ENCODE assay signal across 8 cellular contexts in genomic region chr11:45771942-45772522, GRCh38. TPM values are rescaled to one million over a fixed set of nuclear protein-coding genes. Genes with fewer than 3 reads are reported as not detected.
DNase-seq lines count a peak whose midpoint lies in the region; ATAC-seq and TF ChIP-seq lines count a peak whose summit lies in the region.

No MANE protein-coding gene starts in this region.

- peak; percentile 77 for ATAC-seq in GM21528 (IDR thresholded peaks at IDR 0.05; ENCODE audit: low FRiP score, unreplicated experiment)
- ATAC-seq in natural killer cell treated with Interleukin-12 subunit alpha and Interleukin-12 subunit beta and Interleukin-15 and Interleukin-18, amount 100 ng/mL, for 72 hours = peak; percentile 94 to 95

- peak overlapping the region; percentile 75 to 95 (median 90) for H3K4me3 Mint-ChIP-seq in IgD-negative memory B cell
- peak overlapping the region; percentile 94 for H3K4me3 Mint-ChIP-seq in natural killer cell treated with Interleukin-12 subunit alpha and Interleukin-12 subunit beta and Interleukin-15 and Interleukin-18, amount 100 ng/mL, for 72 hours

- peaks cover 2% of the 10 kb centered on the region for H3K27me3 Mint-ChIP-seq in IgD-negative memory B cell
- H3K27me3 Mint-ChIP-seq in natural killer cell treated with Interleukin-12 subunit alpha and Interleukin-12 subunit beta and Interleukin-15 and Interleukin-18, amount 100 ng/mL, for 72 hours = peaks cover under 1 to 4% of the 10 kb centered on the region in 2 donors

- DNase-seq in DMS 273 (lab: John Stamatoyannopoulos, UW; ENCODE audit: unreplicated experiment) (peak; percentile 86), activated T-helper 1 cell treated with Interleukin-2 at 50 U/mL for 16 hours (ENCODE audit: low read depth) (peak; percentile 64), fibroblast of peridontal ligament (ENCODE audit: extremely low read depth) (peak; percentile 51)
- peak; percentile 84 for DNase-seq in natural killer cell treated with Interleukin-12 subunit alpha and Interleukin-12 subunit beta and Interleukin-15 and Interleukin-18, amount 100 ng/mL, for 72 hours (ENCODE audit: low spot score)
- peak; percentile 45 to 83 (median 69) for DNase-seq in stimulated activated naive CD4-positive, alpha-beta T cell (lab: John Stamatoyannopoulos, UW)

- H3K27ac Mint-ChIP-seq in IgD-negative memory B cell = peak overlapping the region in 1 of 3 donors; percentile 46
- H3K27ac Mint-ChIP-seq in natural killer cell treated with Interleukin-12 subunit alpha and Interleukin-12 subunit beta and Interleukin-15 and Interleukin-18, amount 100 ng/mL, for 72 hours = peak overlapping the region; percentile 5 to 73

- H3K4me1 Mint-ChIP-seq in IgD-negative memory B cell = peaks cover 4 to 7% (median 4%) of the 10 kb centered on the region in 3 donors
- H3K4me1 Mint-ChIP-seq in natural killer cell treated with Interleukin-12 subunit alpha and Interleukin-12 subunit beta and Interleukin-15 and Interleukin-18, amount 100 ng/mL, for 72 hours (ENCODE audit: low read depth in 2 of 2) = peaks cover 12 to 17% of the 10 kb centered on the region in 2 donors

- no peaks in the 10 kb centered on the region for H3K9me3 Mint-ChIP-seq in IgD-negative memory B cell
- H3K9me3 Mint-ChIP-seq in natural killer cell treated with Interleukin-12 subunit alpha and Interleukin-12 subunit beta and Interleukin-15 and Interleukin-18, amount 100 ng/mL, for 72 hours = no peaks in the 10 kb centered on the region

- no peaks in the 10 kb centered on the region for H3K36me3 Mint-ChIP-seq in IgD-negative memory B cell
- no peaks in the 10 kb centered on the region for H3K36me3 Mint-ChIP-seq in natural killer cell treated with Interleukin-12 subunit alpha and Interleukin-12 subunit beta and Interleukin-15 and Interleukin-18, amount 100 ng/mL, for 72 hours

TF ChIP-seq in PFSK-1, 5 proteins besides CTCF, POLR2A, EP300 and RAD21:
- TF ChIP-seq SIN3A (IDR thresholded peaks at IDR 0.05; ENCODE audit: borderline replicate concordance, insufficient read depth, low read length) = no peak
- peak; percentile 75 for TF ChIP-seq FOXP2 (optimal IDR thresholded peaks at IDR 0.05; ENCODE audit: borderline replicate concordance, extremely low read depth, extremely low read length, insufficient read depth)
- no peak for TF ChIP-seq TAF1 (IDR thresholded peaks at IDR 0.05; ENCODE audit: borderline replicate concordance, insufficient read depth, low read length)
- TF ChIP-seq, protein P1, sequence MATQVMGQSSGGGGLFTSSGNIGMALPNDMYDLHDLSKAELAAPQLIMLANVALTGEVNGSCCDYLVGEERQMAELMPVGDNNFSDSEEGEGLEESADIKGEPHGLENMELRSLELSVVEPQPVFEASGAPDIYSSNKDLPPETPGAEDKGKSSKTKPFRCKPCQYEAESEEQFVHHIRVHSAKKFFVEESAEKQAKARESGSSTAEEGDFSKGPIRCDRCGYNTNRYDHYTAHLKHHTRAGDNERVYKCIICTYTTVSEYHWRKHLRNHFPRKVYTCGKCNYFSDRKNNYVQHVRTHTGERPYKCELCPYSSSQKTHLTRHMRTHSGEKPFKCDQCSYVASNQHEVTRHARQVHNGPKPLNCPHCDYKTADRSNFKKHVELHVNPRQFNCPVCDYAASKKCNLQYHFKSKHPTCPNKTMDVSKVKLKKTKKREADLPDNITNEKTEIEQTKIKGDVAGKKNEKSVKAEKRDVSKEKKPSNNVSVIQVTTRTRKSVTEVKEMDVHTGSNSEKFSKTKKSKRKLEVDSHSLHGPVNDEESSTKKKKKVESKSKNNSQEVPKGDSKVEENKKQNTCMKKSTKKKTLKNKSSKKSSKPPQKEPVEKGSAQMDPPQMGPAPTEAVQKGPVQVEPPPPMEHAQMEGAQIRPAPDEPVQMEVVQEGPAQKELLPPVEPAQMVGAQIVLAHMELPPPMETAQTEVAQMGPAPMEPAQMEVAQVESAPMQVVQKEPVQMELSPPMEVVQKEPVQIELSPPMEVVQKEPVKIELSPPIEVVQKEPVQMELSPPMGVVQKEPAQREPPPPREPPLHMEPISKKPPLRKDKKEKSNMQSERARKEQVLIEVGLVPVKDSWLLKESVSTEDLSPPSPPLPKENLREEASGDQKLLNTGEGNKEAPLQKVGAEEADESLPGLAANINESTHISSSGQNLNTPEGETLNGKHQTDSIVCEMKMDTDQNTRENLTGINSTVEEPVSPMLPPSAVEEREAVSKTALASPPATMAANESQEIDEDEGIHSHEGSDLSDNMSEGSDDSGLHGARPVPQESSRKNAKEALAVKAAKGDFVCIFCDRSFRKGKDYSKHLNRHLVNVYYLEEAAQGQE (IDR thresholded peaks at IDR 0.05; ENCODE audit: insufficient read depth in 1 of 2, low read depth in 2 of 2, low read length in 2 of 2) = no peak
- TF ChIP-seq POLR2AphosphoS5 (IDR thresholded peaks at IDR 0.05; ENCODE audit: low read depth, low read length) = no peak

RNA-seq across cellular contexts. Expression of gene SLC35C1, which starts 32.9 kb away (rescaled TPM):
- 8.9 TPM for polyA plus RNA-seq in IgD-negative memory B cell
- 31.9 TPM for polyA plus RNA-seq in PFSK-1 (2012; ENCODE audit: insufficient read length, low read depth)
- 10 to 100 TPM; 15.9 to 18.7 TPM for total RNA-seq in natural killer cell treated with Interleukin-12 subunit alpha and Interleukin-12 subunit beta and Interleukin-15 and Interleukin-18, amount 100 ng/mL, for 72 hours

Comparison
In these comparisons a context has a peak if more than half of its experiments do, and no peak if none do; other contexts are left out.
1. Peak in every context shown above with its lines: DNase-seq and ATAC-seq.